1 cellular context compared by ENCODE assay signal in the genomic region with DNA sequence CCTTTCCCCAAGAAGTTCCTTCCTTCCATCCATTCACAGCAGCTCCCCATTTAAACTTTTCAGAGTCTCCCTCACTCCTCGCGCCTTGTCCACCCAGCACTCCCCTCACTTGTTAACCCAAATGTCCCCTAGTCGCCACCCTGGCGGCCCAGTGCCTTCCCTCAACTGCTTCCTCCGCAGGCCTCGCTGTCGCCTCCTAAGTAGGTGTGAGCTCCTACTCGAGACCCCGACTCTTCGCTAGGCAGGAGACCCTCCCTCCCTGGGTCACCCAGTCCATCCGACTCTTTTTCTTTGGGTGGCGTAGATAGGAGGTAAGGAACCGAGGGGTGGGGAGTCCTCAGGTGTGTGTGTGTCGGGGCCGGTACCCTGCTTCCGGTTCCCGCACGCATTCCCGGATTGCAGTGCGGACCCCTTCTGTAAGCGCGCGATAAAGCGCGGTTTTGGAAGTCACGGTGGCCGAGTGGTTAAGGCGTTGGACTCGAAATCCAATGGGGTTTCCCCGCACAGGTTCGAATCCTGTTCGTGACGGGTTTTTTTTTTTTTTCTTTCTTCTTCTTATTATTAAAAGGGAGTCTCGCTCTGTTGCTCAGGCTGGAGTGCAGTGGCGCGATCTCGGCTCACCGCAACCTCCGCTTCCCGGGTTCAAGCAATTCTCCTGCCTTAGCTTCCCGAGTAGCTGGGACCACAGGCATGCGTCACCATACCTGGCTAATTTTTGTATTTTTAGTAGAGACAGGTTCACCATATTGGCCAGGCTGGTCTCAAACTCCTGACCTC.
TF ChIP-seq lines count a peak whose summit lies in the region.

No MANE protein-coding gene starts in this region.

TF ChIP-seq in HepG2, 621 proteins besides CTCF, POLR2A, EP300 and RAD21 (continued from another document and continues in another):
- TF ChIP-seq, protein P1, sequence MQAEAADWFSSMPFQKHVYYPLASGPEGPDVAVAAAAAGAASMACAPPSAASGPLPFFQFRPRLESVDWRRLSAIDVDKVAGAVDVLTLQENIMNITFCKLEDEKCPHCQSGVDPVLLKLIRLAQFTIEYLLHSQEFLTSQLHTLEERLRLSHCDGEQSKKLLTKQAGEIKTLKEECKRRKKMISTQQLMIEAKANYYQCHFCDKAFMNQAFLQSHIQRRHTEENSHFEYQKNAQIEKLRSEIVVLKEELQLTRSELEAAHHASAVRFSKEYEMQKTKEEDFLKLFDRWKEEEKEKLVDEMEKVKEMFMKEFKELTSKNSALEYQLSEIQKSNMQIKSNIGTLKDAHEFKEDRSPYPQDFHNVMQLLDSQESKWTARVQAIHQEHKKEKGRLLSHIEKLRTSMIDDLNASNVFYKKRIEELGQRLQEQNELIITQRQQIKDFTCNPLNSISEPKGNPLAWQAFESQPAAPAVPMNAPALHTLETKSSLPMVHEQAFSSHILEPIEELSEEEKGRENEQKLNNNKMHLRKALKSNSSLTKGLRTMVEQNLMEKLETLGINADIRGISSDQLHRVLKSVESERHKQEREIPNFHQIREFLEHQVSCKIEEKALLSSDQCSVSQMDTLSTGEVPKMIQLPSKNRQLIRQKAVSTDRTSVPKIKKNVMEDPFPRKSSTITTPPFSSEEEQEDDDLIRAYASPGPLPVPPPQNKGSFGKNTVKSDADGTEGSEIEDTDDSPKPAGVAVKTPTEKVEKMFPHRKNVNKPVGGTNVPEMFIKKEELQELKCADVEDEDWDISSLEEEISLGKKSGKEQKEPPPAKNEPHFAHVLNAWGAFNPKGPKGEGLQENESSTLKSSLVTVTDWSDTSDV (CRISPR knock-in tag; IDR thresholded peaks at IDR 0.05), result peak; percentile 69; the same call in 1 of the 2 replicates
- no peak for TF ChIP-seq ZNF878 (CRISPR knock-in tag; IDR thresholded peaks at IDR 0.05)
- peak; percentile 55; the same call in 1 of the 2 replicates for TF ChIP-seq CREM (IDR thresholded peaks at IDR 0.05)
- no peak for TF ChIP-seq CREM (CRISPR knock-in tag; IDR thresholded peaks at IDR 0.05)
- peak; percentile 71; the same call in 1 of the 2 replicates for TF ChIP-seq RELA (CRISPR knock-in tag; IDR thresholded peaks at IDR 0.05)
- no peak for TF ChIP-seq ADNP (CRISPR knock-in tag; IDR thresholded peaks at IDR 0.05)
- TF ChIP-seq ZSCAN25 (CRISPR knock-in tag; IDR thresholded peaks at IDR 0.05), result no peak
- TF ChIP-seq, protein P2, sequence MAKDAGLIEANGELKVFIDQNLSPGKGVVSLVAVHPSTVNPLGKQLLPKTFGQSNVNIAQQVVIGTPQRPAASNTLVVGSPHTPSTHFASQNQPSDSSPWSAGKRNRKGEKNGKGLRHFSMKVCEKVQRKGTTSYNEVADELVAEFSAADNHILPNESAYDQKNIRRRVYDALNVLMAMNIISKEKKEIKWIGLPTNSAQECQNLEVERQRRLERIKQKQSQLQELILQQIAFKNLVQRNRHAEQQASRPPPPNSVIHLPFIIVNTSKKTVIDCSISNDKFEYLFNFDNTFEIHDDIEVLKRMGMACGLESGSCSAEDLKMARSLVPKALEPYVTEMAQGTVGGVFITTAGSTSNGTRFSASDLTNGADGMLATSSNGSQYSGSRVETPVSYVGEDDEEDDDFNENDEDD (CRISPR knock-in tag; IDR thresholded peaks at IDR 0.05; ENCODE audit: borderline replicate concordance), result peak; percentile 79
- TF ChIP-seq ISX (CRISPR knock-in tag; conservative IDR thresholded peaks at IDR 0.05), result 0 out of 2 replicates have a peak, but pooled peaks have one; percentile 9
- TF ChIP-seq ZNF563 (CRISPR knock-in tag; IDR thresholded peaks at IDR 0.05), result no peak; the same call in 1 of the 2 replicates
- no peak for TF ChIP-seq NCOA5 (CRISPR knock-in tag; IDR thresholded peaks at IDR 0.05)
- TF ChIP-seq, protein P3, sequence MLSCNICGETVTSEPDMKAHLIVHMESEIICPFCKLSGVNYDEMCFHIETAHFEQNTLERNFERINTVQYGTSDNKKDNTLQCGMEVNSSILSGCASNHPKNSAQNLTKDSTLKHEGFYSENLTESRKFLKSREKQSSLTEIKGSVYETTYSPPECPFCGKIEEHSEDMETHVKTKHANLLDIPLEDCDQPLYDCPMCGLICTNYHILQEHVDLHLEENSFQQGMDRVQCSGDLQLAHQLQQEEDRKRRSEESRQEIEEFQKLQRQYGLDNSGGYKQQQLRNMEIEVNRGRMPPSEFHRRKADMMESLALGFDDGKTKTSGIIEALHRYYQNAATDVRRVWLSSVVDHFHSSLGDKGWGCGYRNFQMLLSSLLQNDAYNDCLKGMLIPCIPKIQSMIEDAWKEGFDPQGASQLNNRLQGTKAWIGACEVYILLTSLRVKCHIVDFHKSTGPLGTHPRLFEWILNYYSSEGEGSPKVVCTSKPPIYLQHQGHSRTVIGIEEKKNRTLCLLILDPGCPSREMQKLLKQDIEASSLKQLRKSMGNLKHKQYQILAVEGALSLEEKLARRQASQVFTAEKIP (CRISPR knock-in tag; IDR thresholded peaks at IDR 0.05; ENCODE audit: borderline replicate concordance), result no peak
- TF ChIP-seq MTA3 (CRISPR knock-in tag; IDR thresholded peaks at IDR 0.05), result no peak
- TF ChIP-seq ZNF780A (CRISPR knock-in tag; IDR thresholded peaks at IDR 0.05), result no peak
- peak; percentile 2; the same call in 1 of the 2 replicates for TF ChIP-seq CBFB (CRISPR knock-in tag; IDR thresholded peaks at IDR 0.05)
- TF ChIP-seq, protein P4, sequence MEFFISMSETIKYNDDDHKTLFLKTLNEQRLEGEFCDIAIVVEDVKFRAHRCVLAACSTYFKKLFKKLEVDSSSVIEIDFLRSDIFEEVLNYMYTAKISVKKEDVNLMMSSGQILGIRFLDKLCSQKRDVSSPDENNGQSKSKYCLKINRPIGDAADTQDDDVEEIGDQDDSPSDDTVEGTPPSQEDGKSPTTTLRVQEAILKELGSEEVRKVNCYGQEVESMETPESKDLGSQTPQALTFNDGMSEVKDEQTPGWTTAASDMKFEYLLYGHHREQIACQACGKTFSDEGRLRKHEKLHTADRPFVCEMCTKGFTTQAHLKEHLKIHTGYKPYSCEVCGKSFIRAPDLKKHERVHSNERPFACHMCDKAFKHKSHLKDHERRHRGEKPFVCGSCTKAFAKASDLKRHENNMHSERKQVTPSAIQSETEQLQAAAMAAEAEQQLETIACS (CRISPR knock-in tag; IDR thresholded peaks at IDR 0.05), result no peak
- no peak for TF ChIP-seq TBX3 (IDR thresholded peaks at IDR 0.05; ENCODE audit: borderline replicate concordance)
- TF ChIP-seq, protein P5, sequence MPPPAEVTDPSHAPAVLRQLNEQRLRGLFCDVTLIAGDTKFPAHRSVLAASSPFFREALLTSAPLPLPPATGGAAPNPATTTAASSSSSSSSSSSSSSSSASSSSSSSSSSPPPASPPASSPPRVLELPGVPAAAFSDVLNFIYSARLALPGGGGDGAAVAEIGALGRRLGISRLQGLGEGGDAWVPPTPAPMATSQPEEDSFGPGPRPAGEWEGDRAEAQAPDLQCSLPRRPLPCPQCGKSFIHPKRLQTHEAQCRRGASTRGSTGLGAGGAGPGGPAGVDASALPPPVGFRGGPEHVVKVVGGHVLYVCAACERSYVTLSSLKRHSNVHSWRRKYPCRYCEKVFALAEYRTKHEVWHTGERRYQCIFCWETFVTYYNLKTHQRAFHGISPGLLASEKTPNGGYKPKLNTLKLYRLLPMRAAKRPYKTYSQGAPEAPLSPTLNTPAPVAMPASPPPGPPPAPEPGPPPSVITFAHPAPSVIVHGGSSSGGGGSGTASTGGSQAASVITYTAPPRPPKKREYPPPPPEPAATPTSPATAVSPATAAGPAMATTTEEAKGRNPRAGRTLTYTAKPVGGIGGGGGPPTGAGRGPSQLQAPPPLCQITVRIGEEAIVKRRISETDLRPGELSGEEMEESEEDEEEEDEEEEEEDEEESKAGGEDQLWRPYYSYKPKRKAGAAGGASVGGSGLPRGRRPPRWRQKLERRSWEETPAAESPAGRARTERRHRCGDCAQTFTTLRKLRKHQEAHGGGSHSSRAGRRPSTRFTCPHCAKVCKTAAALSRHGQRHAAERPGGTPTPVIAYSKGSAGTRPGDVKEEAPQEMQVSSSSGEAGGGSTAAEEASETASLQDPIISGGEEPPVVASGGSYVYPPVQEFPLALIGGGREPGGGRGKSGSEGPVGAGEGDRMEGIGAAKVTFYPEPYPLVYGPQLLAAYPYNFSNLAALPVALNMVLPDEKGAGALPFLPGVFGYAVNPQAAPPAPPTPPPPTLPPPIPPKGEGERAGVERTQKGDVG (CRISPR knock-in tag; IDR thresholded peaks at IDR 0.05; ENCODE audit: borderline replicate concordance), result peak; percentile 58; the same call in 1 of the 2 replicates
- peak; percentile 95 for TF ChIP-seq ELF1 (CRISPR knock-in tag; IDR thresholded peaks at IDR 0.05)
- TF ChIP-seq, protein P6, sequence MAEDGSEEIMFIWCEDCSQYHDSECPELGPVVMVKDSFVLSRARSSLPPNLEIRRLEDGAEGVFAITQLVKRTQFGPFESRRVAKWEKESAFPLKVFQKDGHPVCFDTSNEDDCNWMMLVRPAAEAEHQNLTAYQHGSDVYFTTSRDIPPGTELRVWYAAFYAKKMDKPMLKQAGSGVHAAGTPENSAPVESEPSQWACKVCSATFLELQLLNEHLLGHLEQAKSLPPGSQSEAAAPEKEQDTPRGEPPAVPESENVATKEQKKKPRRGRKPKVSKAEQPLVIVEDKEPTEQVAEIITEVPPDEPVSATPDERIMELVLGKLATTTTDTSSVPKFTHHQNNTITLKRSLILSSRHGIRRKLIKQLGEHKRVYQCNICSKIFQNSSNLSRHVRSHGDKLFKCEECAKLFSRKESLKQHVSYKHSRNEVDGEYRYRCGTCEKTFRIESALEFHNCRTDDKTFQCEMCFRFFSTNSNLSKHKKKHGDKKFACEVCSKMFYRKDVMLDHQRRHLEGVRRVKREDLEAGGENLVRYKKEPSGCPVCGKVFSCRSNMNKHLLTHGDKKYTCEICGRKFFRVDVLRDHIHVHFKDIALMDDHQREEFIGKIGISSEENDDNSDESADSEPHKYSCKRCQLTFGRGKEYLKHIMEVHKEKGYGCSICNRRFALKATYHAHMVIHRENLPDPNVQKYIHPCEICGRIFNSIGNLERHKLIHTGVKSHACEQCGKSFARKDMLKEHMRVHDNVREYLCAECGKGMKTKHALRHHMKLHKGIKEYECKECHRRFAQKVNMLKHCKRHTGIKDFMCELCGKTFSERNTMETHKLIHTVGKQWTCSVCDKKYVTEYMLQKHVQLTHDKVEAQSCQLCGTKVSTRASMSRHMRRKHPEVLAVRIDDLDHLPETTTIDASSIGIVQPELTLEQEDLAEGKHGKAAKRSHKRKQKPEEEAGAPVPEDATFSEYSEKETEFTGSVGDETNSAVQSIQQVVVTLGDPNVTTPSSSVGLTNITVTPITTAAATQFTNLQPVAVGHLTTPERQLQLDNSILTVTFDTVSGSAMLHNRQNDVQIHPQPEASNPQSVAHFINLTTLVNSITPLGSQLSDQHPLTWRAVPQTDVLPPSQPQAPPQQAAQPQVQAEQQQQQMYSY (CRISPR knock-in tag; IDR thresholded peaks at IDR 0.05), result no peak
- peak; percentile 51; the same call in 1 of the 2 replicates for TF ChIP-seq ZSCAN21 (CRISPR knock-in tag; IDR thresholded peaks at IDR 0.05; ENCODE audit: borderline replicate concordance)
- TF ChIP-seq POGZ (CRISPR knock-in tag; IDR thresholded peaks at IDR 0.05), result no peak
- TF ChIP-seq, protein P7, sequence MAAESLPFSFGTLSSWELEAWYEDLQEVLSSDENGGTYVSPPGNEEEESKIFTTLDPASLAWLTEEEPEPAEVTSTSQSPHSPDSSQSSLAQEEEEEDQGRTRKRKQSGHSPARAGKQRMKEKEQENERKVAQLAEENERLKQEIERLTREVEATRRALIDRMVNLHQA (CRISPR knock-in tag; IDR thresholded peaks at IDR 0.05), result no peak
- TF ChIP-seq ZNF260 (CRISPR knock-in tag; IDR thresholded peaks at IDR 0.05; ENCODE audit: borderline replicate concordance, low read depth), result no peak
- peak; percentile 69; the same call in 1 of the 2 replicates for TF ChIP-seq TARDBP (CRISPR knock-in tag; IDR thresholded peaks at IDR 0.05)
- TF ChIP-seq NONO (IDR thresholded peaks at IDR 0.05), result no peak
- TF ChIP-seq NONO (CRISPR knock-in tag; conservative IDR thresholded peaks at IDR 0.05), result peak; percentile 47; the same call in 1 of the 2 replicates
- TF ChIP-seq HDAC2 (CRISPR knock-in tag; IDR thresholded peaks at IDR 0.05), result peak; percentile 74; the same call in 1 of the 2 replicates
- TF ChIP-seq, protein P8, sequence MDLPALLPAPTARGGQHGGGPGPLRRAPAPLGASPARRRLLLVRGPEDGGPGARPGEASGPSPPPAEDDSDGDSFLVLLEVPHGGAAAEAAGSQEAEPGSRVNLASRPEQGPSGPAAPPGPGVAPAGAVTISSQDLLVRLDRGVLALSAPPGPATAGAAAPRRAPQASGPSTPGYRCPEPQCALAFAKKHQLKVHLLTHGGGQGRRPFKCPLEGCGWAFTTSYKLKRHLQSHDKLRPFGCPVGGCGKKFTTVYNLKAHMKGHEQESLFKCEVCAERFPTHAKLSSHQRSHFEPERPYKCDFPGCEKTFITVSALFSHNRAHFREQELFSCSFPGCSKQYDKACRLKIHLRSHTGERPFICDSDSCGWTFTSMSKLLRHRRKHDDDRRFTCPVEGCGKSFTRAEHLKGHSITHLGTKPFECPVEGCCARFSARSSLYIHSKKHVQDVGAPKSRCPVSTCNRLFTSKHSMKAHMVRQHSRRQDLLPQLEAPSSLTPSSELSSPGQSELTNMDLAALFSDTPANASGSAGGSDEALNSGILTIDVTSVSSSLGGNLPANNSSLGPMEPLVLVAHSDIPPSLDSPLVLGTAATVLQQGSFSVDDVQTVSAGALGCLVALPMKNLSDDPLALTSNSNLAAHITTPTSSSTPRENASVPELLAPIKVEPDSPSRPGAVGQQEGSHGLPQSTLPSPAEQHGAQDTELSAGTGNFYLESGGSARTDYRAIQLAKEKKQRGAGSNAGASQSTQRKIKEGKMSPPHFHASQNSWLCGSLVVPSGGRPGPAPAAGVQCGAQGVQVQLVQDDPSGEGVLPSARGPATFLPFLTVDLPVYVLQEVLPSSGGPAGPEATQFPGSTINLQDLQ (CRISPR knock-in tag; IDR thresholded peaks at IDR 0.05), result no peak; the same call in 1 of the 2 replicates
- peak; percentile 62; the same call in 1 of the 2 replicates for TF ChIP-seq ZNF510 (CRISPR knock-in tag; IDR thresholded peaks at IDR 0.05; ENCODE audit: low read depth)
- TF ChIP-seq ARID2 (CRISPR knock-in tag; IDR thresholded peaks at IDR 0.05; ENCODE audit: borderline replicate concordance), result no peak
- TF ChIP-seq, protein P9, sequence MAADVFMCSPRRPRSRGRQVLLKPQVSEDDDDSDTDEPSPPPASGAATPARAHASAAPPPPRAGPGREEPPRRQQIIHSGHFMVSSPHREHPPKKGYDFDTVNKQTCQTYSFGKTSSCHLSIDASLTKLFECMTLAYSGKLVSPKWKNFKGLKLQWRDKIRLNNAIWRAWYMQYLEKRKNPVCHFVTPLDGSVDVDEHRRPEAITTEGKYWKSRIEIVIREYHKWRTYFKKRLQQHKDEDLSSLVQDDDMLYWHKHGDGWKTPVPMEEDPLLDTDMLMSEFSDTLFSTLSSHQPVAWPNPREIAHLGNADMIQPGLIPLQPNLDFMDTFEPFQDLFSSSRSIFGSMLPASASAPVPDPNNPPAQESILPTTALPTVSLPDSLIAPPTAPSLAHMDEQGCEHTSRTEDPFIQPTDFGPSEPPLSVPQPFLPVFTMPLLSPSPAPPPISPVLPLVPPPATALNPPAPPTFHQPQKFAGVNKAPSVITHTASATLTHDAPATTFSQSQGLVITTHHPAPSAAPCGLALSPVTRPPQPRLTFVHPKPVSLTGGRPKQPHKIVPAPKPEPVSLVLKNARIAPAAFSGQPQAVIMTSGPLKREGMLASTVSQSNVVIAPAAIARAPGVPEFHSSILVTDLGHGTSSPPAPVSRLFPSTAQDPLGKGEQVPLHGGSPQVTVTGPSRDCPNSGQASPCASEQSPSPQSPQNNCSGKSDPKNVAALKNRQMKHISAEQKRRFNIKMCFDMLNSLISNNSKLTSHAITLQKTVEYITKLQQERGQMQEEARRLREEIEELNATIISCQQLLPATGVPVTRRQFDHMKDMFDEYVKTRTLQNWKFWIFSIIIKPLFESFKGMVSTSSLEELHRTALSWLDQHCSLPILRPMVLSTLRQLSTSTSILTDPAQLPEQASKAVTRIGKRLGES (CRISPR knock-in tag; IDR thresholded peaks at IDR 0.05; ENCODE audit: borderline replicate concordance), result no peak
- TF ChIP-seq JUNB (CRISPR knock-in tag; IDR thresholded peaks at IDR 0.05; ENCODE audit: borderline replicate concordance), result no peak
- no peak for TF ChIP-seq FOXM1 (CRISPR knock-in tag; IDR thresholded peaks at IDR 0.05)
- TF ChIP-seq SRF (IDR thresholded peaks at IDR 0.05; ENCODE audit: low read depth, low read length), result no peak
